Comparison of ENCODE assay signal across 28 cellular contexts in the genomic region with DNA sequence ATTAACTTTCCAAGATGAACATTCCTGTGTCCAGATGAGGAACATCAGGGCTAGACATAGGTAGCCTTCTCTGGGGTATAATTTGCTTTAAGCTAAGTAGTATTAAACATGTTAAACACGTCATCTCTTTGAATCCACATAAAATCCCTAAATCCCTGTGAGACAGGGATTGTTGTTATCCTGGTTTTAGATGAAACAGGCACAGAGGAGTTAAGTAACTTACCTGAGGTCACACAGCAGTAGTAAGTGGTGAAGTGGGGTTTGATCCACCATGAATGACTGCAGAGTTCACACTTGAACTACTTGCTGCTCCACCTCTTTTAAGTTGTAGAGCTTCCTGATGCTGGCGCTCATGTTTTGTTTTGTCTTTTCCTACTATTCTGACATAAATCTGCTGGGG.
"Had no signal": no experiment of that assay in that cellular context is flagged by ENCODE, and none has a peak within 500 bp of the region (broad histone marks: within the 10 kb centered on the region; RNA-seq: fewer than 3 reads in every experiment).

No MANE protein-coding gene starts in this region.

- H3K4me1 ChIP-seq: foreskin keratinocyte had no signal

- H3K9me3 ChIP-seq: esophagus muscularis mucosa, heart right ventricle, left lung, ovary, right lobe of liver, testis, tibial artery, upper lobe of left lung had no signal

- H3K27me3 ChIP-seq: esophagus muscularis mucosa, heart right ventricle, left lung, ovary, right lobe of liver, testis, tibial artery, upper lobe of left lung had no signal

- DNase-seq: dermis blood vessel endothelial cell; effector memory CD4-positive, alpha-beta T cell; foreskin keratinocyte; glutamatergic neuron; heart right ventricle; hippocampal formation; left cardiac atrium; left lung; mesenchymal stem cell; midbrain; naive thymus-derived CD4-positive, alpha-beta T cell; occipital lobe; ovary; posterior cingulate gyrus; right lobe of liver; small intestine; stimulated activated CD4-positive, alpha-beta T cell treated with anti-CD3 and anti-CD28 coated beads, Interleukin-12 subunit alpha, Interleukin-12 subunit beta, amount 100 ng/mL, for 4 hours; stimulated activated CD4-positive, alpha-beta T cell treated with anti-CD3 and anti-CD28 coated beads, Interleukin-1b, Interleukin-23, amount 100 ng/mL, for 48 hours; stimulated activated CD4-positive, alpha-beta T cell treated with anti-CD3 and anti-CD28 coated beads, Interleukin-4, amount 100 ng/mL, for 24 hours; stimulated activated naive CD8-positive, alpha-beta T cell treated with anti-CD3 and anti-CD28 coated beads, Interleukin-15, Interleukin-2, amounts not matched to agents 100 U/mL and 50 U/mL, for 24 hours; substantia nigra; testis; tibial artery; upper lobe of left lung had no signal

- H3K4me3 ChIP-seq: coronary artery, esophagus muscularis mucosa, heart right ventricle, left lung, ovary, right lobe of liver, testis, tibial artery, upper lobe of left lung had no signal

- H3K9me3 Mint-ChIP-seq: naive thymus-derived CD4-positive, alpha-beta T cell; stimulated activated memory B cell treated with anti-CD40 and anti-IgM and Interleukin-4, amounts not matched to agents 10 μg/mL and 1 μg/mL and 100 μg/mL, for 72 hours had no signal

- H3K36me3 Mint-ChIP-seq: stimulated activated memory B cell treated with anti-CD40 and anti-IgM and Interleukin-4, amounts not matched to agents 10 μg/mL and 1 μg/mL and 100 μg/mL, for 72 hours had no signal

- H3K36me3 ChIP-seq: ovary had no signal

- H3K27me3 Mint-ChIP-seq: stimulated activated memory B cell treated with anti-CD40 and anti-IgM and Interleukin-4, amounts not matched to agents 10 μg/mL and 1 μg/mL and 100 μg/mL, for 72 hours had no signal

- H3K27ac Mint-ChIP-seq: naive thymus-derived CD4-positive, alpha-beta T cell; stimulated activated memory B cell treated with anti-CD40 and anti-IgM and Interleukin-4, amounts not matched to agents 10 μg/mL and 1 μg/mL and 100 μg/mL, for 72 hours had no signal

- ATAC-seq: foreskin keratinocyte; heart right ventricle; left cardiac atrium; left lung; naive thymus-derived CD4-positive, alpha-beta T cell; right lobe of liver; stimulated activated memory B cell treated with anti-CD40 and anti-IgM and Interleukin-4, amounts not matched to agents 10 μg/mL and 1 μg/mL and 100 μg/mL, for 72 hours; stimulated activated naive CD8-positive, alpha-beta T cell treated with anti-CD3 and anti-CD28 coated beads, Interleukin-15, Interleukin-2, amounts not matched to agents 100 U/mL and 50 U/mL, for 24 hours had no signal

- H3K4me3 Mint-ChIP-seq: naive thymus-derived CD4-positive, alpha-beta T cell; stimulated activated memory B cell treated with anti-CD40 and anti-IgM and Interleukin-4, amounts not matched to agents 10 μg/mL and 1 μg/mL and 100 μg/mL, for 72 hours had no signal

- H3K27ac ChIP-seq: coronary artery, epithelial cell of prostate, esophagus muscularis mucosa, foreskin keratinocyte, left lung, ovary, right lobe of liver, testis, upper lobe of left lung had no signal
